Comparison of ENCODE assay signal across 11 cellular contexts in genomic region chr5:173325091-173325698, GRCh38. TPM values are rescaled to one million over a fixed set of nuclear protein-coding genes. Genes with fewer than 3 reads are reported as not detected.
DNase-seq lines count a peak whose midpoint lies in the region; ATAC-seq and TF ChIP-seq lines count a peak whose summit lies in the region.
"Had no signal": no experiment of that assay in that cellular context is flagged by ENCODE, and none has a peak within 500 bp of the region (broad histone marks: within the 10 kb centered on the region; RNA-seq: fewer than 3 reads in every experiment).

No MANE protein-coding gene starts in this region.

- TF ChIP-seq POLR2A in suprapubic skin (IDR thresholded peaks at IDR 0.05), result no peak

- ATAC-seq in right cardiac atrium (no peak), Right ventricle myocardium superior (ENCODE audit: poor library complexity) (no peak), WTC11 (no peak), GM19023 (IDR thresholded peaks at IDR 0.05; ENCODE audit: unreplicated experiment) (no peak)
- ATAC-seq: left colon had no signal

- H3K27me3 Mint-ChIP-seq in WTC11 (ENCODE audit: low read depth), result no peaks in the 10 kb centered on the region; the same call in 1 of the 2 replicates
- peaks cover 25% of the 10 kb centered on the region for H3K27me3 Mint-ChIP-seq in glutamatergic neuron (ENCODE audit: unreplicated experiment)

- no peak for TF ChIP-seq EP300 in suprapubic skin (IDR thresholded peaks at IDR 0.05)

- H3K9me3 ChIP-seq in right cardiac atrium (ENCODE audit: control insufficient read depth, low read length) (no peaks in the 10 kb centered on the region), suprapubic skin (no peaks in the 10 kb centered on the region)

- no peak for TF ChIP-seq CTCF in WTC11 (IDR thresholded peaks at IDR 0.05)
- no peak for TF ChIP-seq CTCF in glutamatergic neuron (IDR thresholded peaks at IDR 0.05; ENCODE audit: partially characterized antibody, unreplicated experiment)
- no peak for TF ChIP-seq CTCF in suprapubic skin (IDR thresholded peaks at IDR 0.05)

- WGBS in right cardiac atrium, result 64% methylated on average over 13 of the region's 13 CpGs
- WGBS in suprapubic skin, result 87% methylated on average over 13 of the region's 13 CpGs

- DNase-seq in right cardiac atrium (no peak), Right ventricle myocardium superior (no peak), WTC11 (ENCODE audit: low spot score) (no peak), glutamatergic neuron (no peak), suprapubic skin (ENCODE audit: low spot score in 2 of 2) (peak; percentile 14 to 60), dedifferentiated amniotic fluid mesenchymal stem cell (ENCODE audit: extremely low spot score) (no peak), H4 (ENCODE audit: low spot score) (no peak)
- DNase-seq: left colon, NCI-H2081 treated with DMSO at 0.1 percent for 48 hours, SHP77 treated with DMSO at 0.1 percent for 48 hours had no signal

- H3K4me3 Mint-ChIP-seq in WTC11, result peak overlapping the region; percentile 96
- peak overlapping the region; percentile 70 for H3K4me3 Mint-ChIP-seq in glutamatergic neuron (ENCODE audit: unreplicated experiment)

- CTCF ChIA-PET in WTC11 (lab: Charles Lee), result no interaction called here

- peak overlapping the region; percentile 48 for H3K27ac ChIP-seq in right cardiac atrium (ENCODE audit: low read length)
- no peak overlapping the region for H3K27ac ChIP-seq in suprapubic skin

- H3K36me3 ChIP-seq in suprapubic skin, result no peaks in the 10 kb centered on the region

- intact Hi-C loops in right cardiac atrium (cut with DNase I), result no loop called here
- intact Hi-C loops in Right ventricle myocardium superior (cut with DNase I), result no loop called here

- no peaks in the 10 kb centered on the region for H3K27me3 ChIP-seq in right cardiac atrium (ENCODE audit: control insufficient read depth, insufficient read depth)
- H3K27me3 ChIP-seq in suprapubic skin, result peaks cover 70% of the 10 kb centered on the region

- H3K4me1 Mint-ChIP-seq in WTC11 (peaks cover 33% of the 10 kb centered on the region), glutamatergic neuron (ENCODE audit: low read depth, unreplicated experiment) (peaks cover 16% of the 10 kb centered on the region)

- H3K9me3 Mint-ChIP-seq in WTC11 (no peaks in the 10 kb centered on the region), glutamatergic neuron (ENCODE audit: unreplicated experiment) (peaks cover 4% of the 10 kb centered on the region)

- peaks cover 63% of the 10 kb centered on the region for H3K36me3 Mint-ChIP-seq in WTC11
- H3K36me3 Mint-ChIP-seq in glutamatergic neuron (ENCODE audit: unreplicated experiment), result peaks cover 9% of the 10 kb centered on the region

- H3K4me3 ChIP-seq in right cardiac atrium (ENCODE audit: low read length) (no peak overlapping the region), suprapubic skin (peak overlapping the region; percentile 27)

- H3K27ac Mint-ChIP-seq in WTC11 (peak overlapping the region; percentile 43), glutamatergic neuron (ENCODE audit: unreplicated experiment) (no peak overlapping the region)

- POLR2A ChIA-PET in WTC11 (lab: Charles Lee), result interaction anchor here (1.3 kb wide), 1 partner anchor 10 kb away, joined by 4 read pairs; no protein-coding TSS in a partner anchor

- peaks cover 15% of the 10 kb centered on the region for H3K4me1 ChIP-seq in right cardiac atrium (ENCODE audit: control insufficient read depth, insufficient read depth, low read length)
- H3K4me1 ChIP-seq in suprapubic skin, result peaks cover 63% of the 10 kb centered on the region

TF ChIP-seq in WTC11, 78 proteins besides CTCF, POLR2A, EP300 and RAD21:
- TF ChIP-seq IRF2 (CRISPR knock-in tag; IDR thresholded peaks at IDR 0.05; ENCODE audit: borderline replicate concordance, low read depth), result no peak
- peak; percentile 32; the same call in 1 of the 2 replicates for TF ChIP-seq MAX (CRISPR knock-in tag; IDR thresholded peaks at IDR 0.05)

RNA-seq across cellular contexts. Expression of gene STC2, which starts 3.0 kb away (rescaled TPM):
- total RNA-seq in right cardiac atrium, result 10 to 100 TPM in 3 of 4 donors, 1 to 10 TPM in 1; 9.4 to 13.0 (median 11.6) TPM
- polyA plus RNA-seq in right cardiac atrium, result 11.7 TPM
- 9.6 TPM for total RNA-seq in Right ventricle myocardium superior
- total RNA-seq in WTC11 (2021), result 38.5 to 57.0 TPM (median 38.5 TPM) in 3 replicates
- total RNA-seq in glutamatergic neuron (ENCODE audit: unreplicated experiment), result 14.0 TPM
- total RNA-seq in suprapubic skin, result 1 to 10 TPM in 3 of 4 donors, under 1 TPM in 1; 0.72 to 7.6 (median 5.7) TPM
- total RNA-seq in H4 (2014; rRNA removed; shearing (Covaris generic)), result 36.6 and 43.8 TPM in 2 replicates

Comparison
In these comparisons a context has a peak if more than half of its experiments do, and no peak if none do; other contexts are left out.
1. DNase-seq: peak in suprapubic skin (2 of 2); none in right cardiac atrium (0 of 3), Right ventricle myocardium superior (single experiment), WTC11 (single experiment), glutamatergic neuron (single experiment), dedifferentiated amniotic fluid mesenchymal stem cell (single experiment) and H4 (single experiment).